ENCODE assay signal across 13 cellular contexts in genomic region chr18:76475450-76476203, GRCh38. TPM values are rescaled to one million over a fixed set of nuclear protein-coding genes. Genes with fewer than 3 reads are reported as not detected.
DNase-seq lines count a peak whose midpoint lies in the region; FAIRE-seq and TF ChIP-seq lines count a peak whose summit lies in the region.
"Had no signal": no experiment of that assay in that cellular context is flagged by ENCODE, and none has a peak within 500 bp of the region (broad histone marks: within the 10 kb centered on the region; RNA-seq: fewer than 3 reads in every experiment).

No MANE protein-coding gene starts in this region.

- DNase-seq in Caki2 (ENCODE audit: low read depth) = peak; percentile 25
- DNase-seq in NOMO-1 treated with dmso at 0.1 percent for 144 hours (lab: John Stamatoyannopoulos, UW; ENCODE audit: unreplicated experiment) = peak; percentile 29
- DNase-seq in H1 (ENCODE audit: low read depth in 1 of 2, low spot score in 2 of 2) = no peak
- no peak for DNase-seq in osteocyte (ENCODE audit: extremely low spot score, unreplicated experiment)
- DNase-seq in stimulated activated naive CD4-positive, alpha-beta T cell treated with Interleukin-2 at 50 U/mL for 16 hours (lab: John Stamatoyannopoulos, UW) = no peak
- no peak for DNase-seq in trophoblast cell
- no peak for DNase-seq in NCI-H2171 treated with DMSO at 0.1 percent for 48 hours (lab: John Stamatoyannopoulos, UW)
- DNase-seq in Peyer's patch = no peak
- DNase-seq: activated CD8-positive, alpha-beta memory T cell treated with anti-CD3 and anti-CD28 coated beads for 24 hours; aorta; EL; NCI-H1436 had no signal

- peaks cover 2% of the 10 kb centered on the region for H3K36me3 Mint-ChIP-seq in osteocyte (ENCODE audit: unreplicated experiment)
- H3K36me3 Mint-ChIP-seq: stimulated activated memory B cell treated with anti-CD40 and anti-IgM and Interleukin-4, amounts not matched to agents 10 μg/mL and 1 μg/mL and 100 μg/mL, for 72 hours had no signal

- no peak overlapping the region for H2BK20ac ChIP-seq in H1 (ENCODE audit: low read length)

- TF ChIP-seq EP300 in H1 (IDR thresholded peaks at IDR 0.05; ENCODE audit: borderline replicate concordance in 1 of 2, low read depth in 2 of 2, low read length in 2 of 2) = no peak

- CTCF ChIA-PET in H1 (lab: Charles Lee; ENCODE audit: partially characterized antibody) = interaction anchor here (1.0 to 1.3 kb wide), 5 partner anchors 12 to 234 kb away, joined by 3 to 5 read pairs (median 4); no protein-coding TSS in a partner anchor

- no peak overlapping the region for H3K56ac ChIP-seq in H1 (replicated peaks; ENCODE audit: insufficient read length, low read depth, low read length)

- H2AFZ ChIP-seq in H1 (ENCODE audit: low read length) (no peak overlapping the region), trophoblast cell (ENCODE audit: insufficient read depth, low read length, poor library complexity) (no peak overlapping the region)

- H2AK5ac ChIP-seq in H1 (ENCODE audit: low read depth, low read length) (no peak overlapping the region), trophoblast cell (ENCODE audit: low read length) (no peak overlapping the region)

- no peak; a peak in 1 of 4 replicates for TF ChIP-seq RAD21 in H1 (IDR thresholded peaks at IDR 0.05 in 1 of 2, conservative IDR thresholded peaks at IDR 0.05 in 1 of 2; ENCODE audit: low read depth in 2 of 2, low read length in 2 of 2)

- no peak overlapping the region for H2BK12ac ChIP-seq in H1 (ENCODE audit: low read depth, low read length)
- no peak overlapping the region for H2BK12ac ChIP-seq in trophoblast cell (ENCODE audit: low read length)

- H4K5ac ChIP-seq in H1 (ENCODE audit: insufficient read length, low read depth, low read length) = no peak overlapping the region

- peaks cover 0 to 34% of the 10 kb centered on the region in 2 experiments; a peak in 3 of 4 replicates for H3K79me2 ChIP-seq in H1 (ENCODE audit: control insufficient read depth in 1 of 2, insufficient read depth in 2 of 2, low read length in 2 of 2)
- no peaks in the 10 kb centered on the region for H3K79me2 ChIP-seq in trophoblast cell (ENCODE audit: control insufficient read depth, insufficient read depth, low read length, poor library complexity)

- TF ChIP-seq CTCF in H1 (IDR thresholded peaks at IDR 0.05; ENCODE audit: control extremely low read depth in 1 of 3, insufficient read depth in 1 of 3, low read depth in 1 of 3, low read length in 3 of 3) = peak in 2 of 3 experiments; percentile 3 to 7; a peak in 1 of 4 replicates
- TF ChIP-seq CTCF in osteocyte (IDR thresholded peaks at IDR 0.05) = no peak
- TF ChIP-seq CTCF in Peyer's patch (IDR thresholded peaks at IDR 0.05) = no peak

- peak overlapping the region; percentile 83 for H3K27ac Mint-ChIP-seq in osteocyte (ENCODE audit: unreplicated experiment)
- H3K27ac Mint-ChIP-seq: stimulated activated memory B cell treated with anti-CD40 and anti-IgM and Interleukin-4, amounts not matched to agents 10 μg/mL and 1 μg/mL and 100 μg/mL, for 72 hours had no signal

- H2BK15ac ChIP-seq in H1 (ENCODE audit: low read length) = no peak overlapping the region

- H3K27ac ChIP-seq in H1 (ENCODE audit: low read depth, low read length) = no peak overlapping the region
- H3K27ac ChIP-seq in trophoblast cell (ENCODE audit: low read depth, low read length) = no peak overlapping the region
- H3K27ac ChIP-seq in Peyer's patch = peak overlapping the region in 1 of 4 donors; percentile 73

- no peak for FAIRE-seq in H1 (lab: Jason Lieb, UNC)

- H4K91ac ChIP-seq in H1 (replicated peaks; ENCODE audit: insufficient read length, low read length) (no peak overlapping the region), trophoblast cell (ENCODE audit: low read depth, low read length) (no peak overlapping the region)

- 86% methylated on average over 12 of the region's 12 CpGs; no CpG with 5 or more reads in 1 of the 2 experiments for WGBS in H1 (ENCODE audit: extremely low coverage in 1 of 2, insufficient coverage in 1 of 2, insufficient read length in 1 of 2, insufficient replicate concordance in 2 of 2, low coverage in 1 of 2, low lambda C conversion rate in 2 of 2, missing lambda C conversion rate in 1 of 2), 2 experiments
- WGBS in trophoblast cell (ENCODE audit: extremely low coverage, insufficient coverage, insufficient read length) = no CpG with 5 or more reads among the region's 12 CpGs

- H3K36me3 ChIP-seq in H1 (ENCODE audit: control insufficient read depth in 2 of 4, insufficient read depth in 4 of 4, low read length in 3 of 4) (no peaks in the 10 kb centered on the region), trophoblast cell (ENCODE audit: control insufficient read depth in 1 of 2, insufficient read depth in 2 of 2, low read length in 2 of 2) (no peaks in the 10 kb centered on the region), Peyer's patch (no peaks in the 10 kb centered on the region)

- in situ Hi-C loops in Caki2 (cut with HindIII; ENCODE audit: low pct_unique_long_range_greater_than_20kb, low sequenced_read_pairs) = no loop called here

- H3K14ac ChIP-seq in H1 (ENCODE audit: insufficient read length) (no peak overlapping the region), trophoblast cell (ENCODE audit: low read length) (no peak overlapping the region)

- TF ChIP-seq POLR2A in H1 (IDR thresholded peaks at IDR 0.05; ENCODE audit: control extremely low read depth in 1 of 2, low read depth in 2 of 2, low read length in 2 of 2) (no peak), Peyer's patch (IDR thresholded peaks at IDR 0.05) (no peak)

- H3K27me3 ChIP-seq in H1 (replicated peaks in 1 of 4; ENCODE audit: control insufficient read depth in 3 of 4, extremely low read depth in 1 of 4, insufficient read depth in 3 of 4, low read length in 3 of 4) (no peaks in the 10 kb centered on the region), trophoblast cell (ENCODE audit: insufficient read depth, low read length) (no peaks in the 10 kb centered on the region), Peyer's patch (no peaks in the 10 kb centered on the region)

- H3K4me2 ChIP-seq in H1 (ENCODE audit: insufficient read depth in 1 of 2, low read depth in 2 of 2, low read length in 2 of 2) (no peak overlapping the region), trophoblast cell (ENCODE audit: low read length) (no peak overlapping the region)

- H3K18ac ChIP-seq in H1 (ENCODE audit: extremely low read depth, low read length) = no peak overlapping the region
- no peak overlapping the region for H3K18ac ChIP-seq in trophoblast cell (ENCODE audit: low read length)

- H3K23me2 ChIP-seq in H1 (ENCODE audit: low read depth, low read length) = no peaks in the 10 kb centered on the region

- H4K8ac ChIP-seq in H1 (ENCODE audit: extremely low read depth, insufficient read depth, low read length) (no peak overlapping the region), trophoblast cell (ENCODE audit: low read depth, low read length) (no peak overlapping the region)

- no peaks in the 10 kb centered on the region for H3K9me3 ChIP-seq in H1 (ENCODE audit: insufficient read depth in 2 of 2, low read depth in 1 of 2, low read length in 1 of 2)
- H3K9me3 ChIP-seq in trophoblast cell (ENCODE audit: insufficient read depth, low read depth, low read length) = peaks cover 3% of the 10 kb centered on the region
- H3K9me3 ChIP-seq in Peyer's patch = no peaks in the 10 kb centered on the region

- H3K23ac ChIP-seq in H1 (ENCODE audit: insufficient read length) = no peak overlapping the region
- H3K23ac ChIP-seq in trophoblast cell (ENCODE audit: low read length) = no peak overlapping the region

- H4K20me1 ChIP-seq in H1 (replicated peaks in 1 of 2; ENCODE audit: control insufficient read depth in 1 of 2, insufficient read depth in 2 of 2, low read length in 2 of 2) = peaks cover 0 to 4% of the 10 kb centered on the region in 2 experiments

- no peaks in the 10 kb centered on the region for H3K9me3 Mint-ChIP-seq in osteocyte (ENCODE audit: unreplicated experiment)
- H3K9me3 Mint-ChIP-seq: stimulated activated memory B cell treated with anti-CD40 and anti-IgM and Interleukin-4, amounts not matched to agents 10 μg/mL and 1 μg/mL and 100 μg/mL, for 72 hours had no signal

- no peak overlapping the region for H3K9ac ChIP-seq in H1 (replicated peaks in 1 of 4; ENCODE audit: extremely low read depth in 1 of 4, low read depth in 3 of 4, low read length in 3 of 4)
- no peak overlapping the region for H3K9ac ChIP-seq in trophoblast cell (ENCODE audit: low read length)

- H3K4me3 Mint-ChIP-seq in osteocyte (ENCODE audit: unreplicated experiment) = no peak overlapping the region
- H3K4me3 Mint-ChIP-seq: stimulated activated memory B cell treated with anti-CD40 and anti-IgM and Interleukin-4, amounts not matched to agents 10 μg/mL and 1 μg/mL and 100 μg/mL, for 72 hours had no signal

- H2BK5ac ChIP-seq in H1 (ENCODE audit: low read depth, low read length) (no peak overlapping the region), trophoblast cell (ENCODE audit: low read depth, low read length, poor library complexity) (no peak overlapping the region)

- H2BK120ac ChIP-seq in H1 (replicated peaks; ENCODE audit: low read depth, low read length) (no peak overlapping the region), trophoblast cell (ENCODE audit: insufficient read depth, low read length, poor library complexity) (no peak overlapping the region)

- POLR2A ChIA-PET in H1 (lab: Charles Lee; ENCODE audit: partially characterized antibody) = no interaction called here

- H3K4me1 Mint-ChIP-seq in osteocyte (ENCODE audit: unreplicated experiment) = peaks cover 33% of the 10 kb centered on the region

- 0 out of 2 replicates have a peak, but pooled peaks cover 5% of the 10 kb centered on the region for H3K79me1 ChIP-seq in H1 (ENCODE audit: low read depth, low read length)
- H3K79me1 ChIP-seq in trophoblast cell (ENCODE audit: low read length) = no peaks in the 10 kb centered on the region

- H3K4ac ChIP-seq in H1 (replicated peaks; ENCODE audit: insufficient read length, low read depth, low read length) (no peak overlapping the region), trophoblast cell (ENCODE audit: low read depth, low read length) (no peak overlapping the region)

- H3K27me3 Mint-ChIP-seq in osteocyte (ENCODE audit: unreplicated experiment) = no peaks in the 10 kb centered on the region
- H3K27me3 Mint-ChIP-seq: stimulated activated memory B cell treated with anti-CD40 and anti-IgM and Interleukin-4, amounts not matched to agents 10 μg/mL and 1 μg/mL and 100 μg/mL, for 72 hours had no signal

- no peak overlapping the region for H4K12ac ChIP-seq in trophoblast cell (ENCODE audit: low read depth, low read length)

- H3K4me1 ChIP-seq in H1 (replicated peaks in 1 of 4; ENCODE audit: control insufficient read depth in 3 of 4, insufficient read depth in 4 of 4, low read length in 3 of 4) (no peaks in the 10 kb centered on the region), trophoblast cell (ENCODE audit: control insufficient read depth in 1 of 2, insufficient read depth in 2 of 2, low read length in 2 of 2) (no peaks in the 10 kb centered on the region), Peyer's patch (peaks cover 0 to 30% (median 0%) of the 10 kb centered on the region in 4 donors)

- H3K4me3 ChIP-seq in H1 (ENCODE audit: extremely low read depth in 1 of 4, insufficient read depth in 2 of 4, low read depth in 3 of 4, low read length in 4 of 4) (no peak overlapping the region), trophoblast cell (ENCODE audit: low read depth, low read length) (no peak overlapping the region), Peyer's patch (no peak overlapping the region)

RNA-seq across cellular contexts. Expression of gene ZNF516, which starts 19.4 kb away (rescaled TPM):
- total RNA-seq in Caki2 (2014; rRNA removed; shearing (Covaris generic); ENCODE audit: low replicate concordance) = 6.1 and 8.9 TPM in 2 replicates
- 16.5 and 17.0 TPM in 2 replicates for total RNA-seq in H1 (2021; fragmentation: NEBNext Ultra II Directional; extraction: Animal tissue kit (Norgen Biotek cat#: 25700))
- polyA plus RNA-seq in H1 (2011; rRNA removed) = 7.3 and 9.2 TPM in 2 replicates
- polyA plus RNA-seq in H1 (2011; cell fraction: cytosol; rRNA removed) = 9.3 TPM
- polyA plus RNA-seq in H1 (2011; cell fraction: nucleus; rRNA removed) = 15.7 TPM
- 8.0 to 13.2 TPM (median 9.8 TPM) in 4 replicates for polyA plus RNA-seq in H1 (2012, experiment 1 of 2)
- polyA plus RNA-seq in H1 (2012, experiment 2 of 2) = 3.3 TPM
- 4.8 TPM for polyA plus RNA-seq in H1 (2013, experiment 1 of 2)
- 4.1 TPM for polyA plus RNA-seq in H1 (2013, experiment 2 of 2)
- polyA minus RNA-seq in H1 (2011; rRNA and poly(A)+ RNA removed) = 13.4 and 18.4 TPM in 2 replicates
- polyA minus RNA-seq in H1 (2011; cell fraction: cytosol; rRNA and poly(A)+ RNA removed) = 14.1 TPM
- 25.4 TPM for polyA minus RNA-seq in H1 (2011; cell fraction: nucleus; rRNA and poly(A)+ RNA removed)
- total RNA-seq in osteocyte = 36.3 and 39.3 TPM in 2 replicates
- polyA plus RNA-seq in trophoblast cell (2013) = 6.6 and 8.8 TPM in 2 replicates
- 10 to 100 TPM; 19.8 to 39.6 (median 25.7) TPM for total RNA-seq in Peyer's patch

Comparison
In these comparisons a context has a peak if more than half of its experiments do, and no peak if none do; other contexts are left out.
1. DNase-seq: peak in Caki2 (single experiment) and NOMO-1 treated with dmso at 0.1 percent for 144 hours (single experiment); none in H1 (0 of 2), osteocyte (single experiment), stimulated activated naive CD4-positive, alpha-beta T cell treated with Interleukin-2 at 50 U/mL for 16 hours (single experiment), trophoblast cell (0 of 2), NCI-H2171 treated with DMSO at 0.1 percent for 48 hours (single experiment) and Peyer's patch (0 of 3).
2. CTCF ChIP-seq: peak in H1 (2 of 3); none in osteocyte (single experiment) and Peyer's patch (0 of 6).